ENCODE assay signal across 1 cellular context in the genomic region with DNA sequence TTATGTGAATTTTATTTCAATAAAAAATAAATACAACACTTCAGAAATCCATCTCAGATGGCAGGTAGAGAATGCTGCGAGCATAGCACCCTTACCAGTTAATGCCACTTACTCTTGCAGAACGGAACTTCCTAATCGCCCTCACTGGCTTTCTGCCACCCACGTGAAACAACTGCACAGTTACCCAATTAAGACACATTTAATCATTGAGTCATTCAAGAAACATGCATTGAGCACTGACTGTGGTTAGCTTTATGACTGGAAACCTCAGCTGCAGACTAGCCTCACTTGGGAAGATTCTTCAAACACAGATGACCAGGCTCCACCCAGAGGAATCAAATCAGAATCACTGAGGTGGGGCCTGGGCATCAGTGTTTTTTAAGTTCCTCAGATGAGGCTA.
TF ChIP-seq lines count a peak whose summit lies in the region.

No MANE protein-coding gene starts in this region.

TF ChIP-seq in HEK293, 187 proteins besides CTCF, POLR2A, EP300 and RAD21 (continued from another document):
- TF ChIP-seq TSHZ1 (tag by site-specific recombination; IDR thresholded peaks at IDR 0.05; ENCODE audit: borderline replicate concordance): peak; percentile 86
- peak; percentile 77 for TF ChIP-seq ZBTB21 (tag by site-specific recombination; IDR thresholded peaks at IDR 0.05)
- TF ChIP-seq HOXD13 (CRISPR knock-in tag; IDR thresholded peaks at IDR 0.05; ENCODE audit: borderline replicate concordance): no peak
- TF ChIP-seq ZNF521 (tag by site-specific recombination; IDR thresholded peaks at IDR 0.05): no peak
- TF ChIP-seq, protein P1, sequence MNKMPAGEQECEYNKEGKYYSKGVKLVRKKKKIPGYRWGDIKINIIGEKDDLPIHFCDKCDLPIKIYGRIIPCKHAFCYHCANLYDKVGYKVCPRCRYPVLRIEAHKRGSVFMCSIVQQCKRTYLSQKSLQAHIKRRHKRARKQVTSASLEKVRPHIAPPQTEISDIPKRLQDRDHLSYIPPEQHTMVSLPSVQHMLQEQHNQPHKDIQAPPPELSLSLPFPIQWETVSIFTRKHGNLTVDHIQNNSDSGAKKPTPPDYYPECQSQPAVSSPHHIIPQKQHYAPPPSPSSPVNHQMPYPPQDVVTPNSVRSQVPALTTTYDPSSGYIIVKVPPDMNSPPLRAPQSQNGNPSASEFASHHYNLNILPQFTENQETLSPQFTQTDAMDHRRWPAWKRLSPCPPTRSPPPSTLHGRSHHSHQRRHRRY (tag by site-specific recombination; IDR thresholded peaks at IDR 0.05): no peak
- TF ChIP-seq IKZF3 (tag by site-specific recombination; IDR thresholded peaks at IDR 0.05): peak; percentile 77
- peak; percentile 76 for TF ChIP-seq KLF10 (tag by site-specific recombination; IDR thresholded peaks at IDR 0.05)
- peak; percentile 75; the same call in 1 of the 2 replicates for TF ChIP-seq BCL11A (tag by site-specific recombination; IDR thresholded peaks at IDR 0.05; ENCODE audit: low read depth)
- peak; percentile 32; the same call in 1 of the 2 replicates for TF ChIP-seq ZNF335 (tag by site-specific recombination; conservative IDR thresholded peaks at IDR 0.05)
- TF ChIP-seq SP7 (tag by site-specific recombination; IDR thresholded peaks at IDR 0.05): peak; percentile 96
- TF ChIP-seq ZNF660 (tag by site-specific recombination; IDR thresholded peaks at IDR 0.05): peak; percentile 97
- TF ChIP-seq, protein P2, sequence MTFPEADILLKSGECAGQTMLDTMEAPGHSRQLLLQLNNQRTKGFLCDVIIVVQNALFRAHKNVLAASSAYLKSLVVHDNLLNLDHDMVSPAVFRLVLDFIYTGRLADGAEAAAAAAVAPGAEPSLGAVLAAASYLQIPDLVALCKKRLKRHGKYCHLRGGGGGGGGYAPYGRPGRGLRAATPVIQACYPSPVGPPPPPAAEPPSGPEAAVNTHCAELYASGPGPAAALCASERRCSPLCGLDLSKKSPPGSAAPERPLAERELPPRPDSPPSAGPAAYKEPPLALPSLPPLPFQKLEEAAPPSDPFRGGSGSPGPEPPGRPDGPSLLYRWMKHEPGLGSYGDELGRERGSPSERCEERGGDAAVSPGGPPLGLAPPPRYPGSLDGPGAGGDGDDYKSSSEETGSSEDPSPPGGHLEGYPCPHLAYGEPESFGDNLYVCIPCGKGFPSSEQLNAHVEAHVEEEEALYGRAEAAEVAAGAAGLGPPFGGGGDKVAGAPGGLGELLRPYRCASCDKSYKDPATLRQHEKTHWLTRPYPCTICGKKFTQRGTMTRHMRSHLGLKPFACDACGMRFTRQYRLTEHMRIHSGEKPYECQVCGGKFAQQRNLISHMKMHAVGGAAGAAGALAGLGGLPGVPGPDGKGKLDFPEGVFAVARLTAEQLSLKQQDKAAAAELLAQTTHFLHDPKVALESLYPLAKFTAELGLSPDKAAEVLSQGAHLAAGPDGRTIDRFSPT (tag by site-specific recombination; IDR thresholded peaks at IDR 0.05): peak; percentile 84
- peak; percentile 60; the same call in 1 of the 2 replicates for TF ChIP-seq PATZ1 (tag by site-specific recombination; IDR thresholded peaks at IDR 0.05)
- TF ChIP-seq OVOL3 (tag by site-specific recombination; IDR thresholded peaks at IDR 0.05): peak; percentile 99
- 0 out of 2 replicates have a peak, but pooled peaks have one; percentile 18 for TF ChIP-seq ZBTB1 (tag by site-specific recombination; IDR thresholded peaks at IDR 0.05)
- TF ChIP-seq KLF8 (tag by site-specific recombination; IDR thresholded peaks at IDR 0.05): peak; percentile 91
- TF ChIP-seq, protein P3, sequence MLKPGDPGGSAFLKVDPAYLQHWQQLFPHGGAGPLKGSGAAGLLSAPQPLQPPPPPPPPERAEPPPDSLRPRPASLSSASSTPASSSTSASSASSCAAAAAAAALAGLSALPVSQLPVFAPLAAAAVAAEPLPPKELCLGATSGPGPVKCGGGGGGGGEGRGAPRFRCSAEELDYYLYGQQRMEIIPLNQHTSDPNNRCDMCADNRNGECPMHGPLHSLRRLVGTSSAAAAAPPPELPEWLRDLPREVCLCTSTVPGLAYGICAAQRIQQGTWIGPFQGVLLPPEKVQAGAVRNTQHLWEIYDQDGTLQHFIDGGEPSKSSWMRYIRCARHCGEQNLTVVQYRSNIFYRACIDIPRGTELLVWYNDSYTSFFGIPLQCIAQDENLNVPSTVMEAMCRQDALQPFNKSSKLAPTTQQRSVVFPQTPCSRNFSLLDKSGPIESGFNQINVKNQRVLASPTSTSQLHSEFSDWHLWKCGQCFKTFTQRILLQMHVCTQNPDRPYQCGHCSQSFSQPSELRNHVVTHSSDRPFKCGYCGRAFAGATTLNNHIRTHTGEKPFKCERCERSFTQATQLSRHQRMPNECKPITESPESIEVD (tag by site-specific recombination; IDR thresholded peaks at IDR 0.05): 0 out of 2 replicates have a peak, but pooled peaks have one; percentile 41
- peak; percentile 76; the same call in 1 of the 2 replicates for TF ChIP-seq ZNF10 (tag by site-specific recombination; IDR thresholded peaks at IDR 0.05)
- peak; percentile 93 for TF ChIP-seq ZNF184 (tag by site-specific recombination; IDR thresholded peaks at IDR 0.05)
- TF ChIP-seq, protein P4, sequence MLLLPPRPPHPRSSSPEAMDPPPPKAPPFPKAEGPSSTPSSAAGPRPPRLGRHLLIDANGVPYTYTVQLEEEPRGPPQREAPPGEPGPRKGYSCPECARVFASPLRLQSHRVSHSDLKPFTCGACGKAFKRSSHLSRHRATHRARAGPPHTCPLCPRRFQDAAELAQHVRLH (tag by site-specific recombination; IDR thresholded peaks at IDR 0.05): peak; percentile 16; the same call in 1 of the 2 replicates
- peak; percentile 63 for TF ChIP-seq SP3 (tag by site-specific recombination; IDR thresholded peaks at IDR 0.05)
- TF ChIP-seq, protein P5, sequence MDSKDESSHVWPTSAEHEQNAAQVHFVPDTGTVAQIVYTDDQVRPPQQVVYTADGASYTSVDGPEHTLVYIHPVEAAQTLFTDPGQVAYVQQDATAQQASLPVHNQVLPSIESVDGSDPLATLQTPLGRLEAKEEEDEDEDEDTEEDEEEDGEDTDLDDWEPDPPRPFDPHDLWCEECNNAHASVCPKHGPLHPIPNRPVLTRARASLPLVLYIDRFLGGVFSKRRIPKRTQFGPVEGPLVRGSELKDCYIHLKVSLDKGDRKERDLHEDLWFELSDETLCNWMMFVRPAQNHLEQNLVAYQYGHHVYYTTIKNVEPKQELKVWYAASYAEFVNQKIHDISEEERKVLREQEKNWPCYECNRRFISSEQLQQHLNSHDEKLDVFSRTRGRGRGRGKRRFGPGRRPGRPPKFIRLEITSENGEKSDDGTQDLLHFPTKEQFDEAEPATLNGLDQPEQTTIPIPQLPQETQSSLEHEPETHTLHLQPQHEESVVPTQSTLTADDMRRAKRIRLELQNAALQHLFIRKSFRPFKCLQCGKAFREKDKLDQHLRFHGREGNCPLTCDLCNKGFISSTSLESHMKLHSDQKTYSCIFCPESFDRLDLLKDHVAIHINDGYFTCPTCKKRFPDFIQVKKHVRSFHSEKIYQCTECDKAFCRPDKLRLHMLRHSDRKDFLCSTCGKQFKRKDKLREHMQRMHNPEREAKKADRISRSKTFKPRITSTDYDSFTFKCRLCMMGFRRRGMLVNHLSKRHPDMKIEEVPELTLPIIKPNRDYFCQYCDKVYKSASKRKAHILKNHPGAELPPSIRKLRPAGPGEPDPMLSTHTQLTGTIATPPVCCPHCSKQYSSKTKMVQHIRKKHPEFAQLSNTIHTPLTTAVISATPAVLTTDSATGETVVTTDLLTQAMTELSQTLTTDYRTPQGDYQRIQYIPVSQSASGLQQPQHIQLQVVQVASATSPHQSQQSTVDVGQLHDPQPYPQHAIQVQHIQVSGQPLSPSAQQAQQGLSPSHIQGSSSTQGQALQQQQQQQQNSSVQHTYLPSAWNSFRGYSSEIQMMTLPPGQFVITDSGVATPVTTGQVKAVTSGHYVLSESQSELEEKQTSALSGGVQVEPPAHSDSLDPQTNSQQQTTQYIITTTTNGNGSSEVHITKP (tag by site-specific recombination; IDR thresholded peaks at IDR 0.05): peak; percentile 40; the same call in 1 of the 2 replicates
